In the genomic region with DNA sequence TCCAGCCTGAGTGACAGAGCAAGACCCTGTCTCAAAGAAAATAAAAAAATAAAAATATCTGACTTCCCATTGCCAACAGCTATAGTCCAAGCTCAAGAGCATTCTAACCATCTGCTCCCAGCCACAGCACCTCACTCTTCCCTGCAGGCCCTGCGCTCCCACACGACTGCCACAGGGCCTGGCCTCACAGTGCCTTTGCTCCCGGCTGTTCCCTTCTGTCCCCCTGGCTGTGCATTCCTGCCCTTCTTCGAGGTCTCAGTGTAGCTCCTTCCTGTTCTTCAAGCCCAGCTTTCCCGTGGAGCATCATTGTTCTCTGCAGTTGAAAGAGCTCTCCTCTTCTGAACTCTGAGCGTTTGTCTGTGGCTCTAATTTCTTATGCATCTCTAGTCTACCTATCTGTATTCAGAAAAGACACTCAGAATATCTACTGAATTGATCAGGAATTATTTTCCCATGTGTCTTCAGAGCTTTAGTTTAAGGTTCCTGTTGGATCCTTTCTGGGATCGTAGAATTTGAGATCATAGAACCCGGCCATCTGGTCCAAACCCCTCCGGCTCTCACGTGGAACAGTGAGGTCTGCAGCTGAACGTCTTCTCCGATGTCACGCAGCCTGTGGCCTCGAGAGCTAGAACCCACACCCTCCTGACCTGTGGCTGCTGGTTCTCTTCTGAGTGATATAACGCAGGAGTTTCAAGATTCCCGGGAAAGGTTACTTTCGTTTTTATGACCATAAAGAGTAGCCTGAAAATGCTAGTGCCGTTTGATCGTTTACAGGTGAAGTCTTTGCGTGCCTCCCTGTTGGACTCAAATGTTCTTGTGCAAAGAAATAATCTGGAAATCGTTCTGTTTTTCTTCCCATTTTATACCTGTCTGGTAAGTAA, we compare ENCODE assay signal across 19 cellular contexts. TPM values are rescaled to one million over a fixed set of nuclear protein-coding genes. Genes with fewer than 3 reads are reported as not detected.
DNase-seq lines count a peak whose midpoint lies in the region; ATAC-seq and TF ChIP-seq lines count a peak whose summit lies in the region.
"Had no signal": no experiment of that assay in that cellular context is flagged by ENCODE, and none has a peak within 500 bp of the region (broad histone marks: within the 10 kb centered on the region; RNA-seq: fewer than 3 reads in every experiment).

No MANE protein-coding gene starts in this region.

- ATAC-seq in activated naive CD8-positive, alpha-beta T cell treated with anti-CD3 and anti-CD28 coated beads, Interleukin-2, amount 50 U/mL, for 24 hours: no peak
- no peak for ATAC-seq in HG03520 (IDR thresholded peaks at IDR 0.05; ENCODE audit: unreplicated experiment)
- ATAC-seq: activated T-cell treated with anti-CD3 and anti-CD28 coated beads, Interleukin-2, amount 50 U/mL, for 4 hours; GM12878 had no signal

- no peaks in the 10 kb centered on the region for H3K79me1 ChIP-seq in neuronal stem cell (ENCODE audit: low read depth, low read length)

- no peak overlapping the region for H3K27ac ChIP-seq in neuronal stem cell (replicated peaks; ENCODE audit: low read length)
- no peak overlapping the region for H3K27ac ChIP-seq in left ventricle myocardium inferior (replicated peaks)
- H3K27ac ChIP-seq: BLaER1, Peyer's patch, vagina had no signal

- H3K9me3 ChIP-seq in neuronal stem cell (replicated peaks in 1 of 2; ENCODE audit: control insufficient read depth in 2 of 2, insufficient read depth in 1 of 2, low read depth in 1 of 2, low read length in 2 of 2): peaks cover 0 to 1% of the 10 kb centered on the region in 2 donors
- no peaks in the 10 kb centered on the region for H3K9me3 ChIP-seq in left ventricle myocardium inferior (replicated peaks)
- H3K9me3 ChIP-seq: BLaER1, Peyer's patch, vagina had no signal

- intact Hi-C loops in left ventricle myocardium inferior (cut with micrococcal nuclease): loop anchor here (10.0 kb wide), 1 partner anchor 66 kb away; no protein-coding TSS in a partner anchor

- peaks cover 17% of the 10 kb centered on the region for H3K36me3 Mint-ChIP-seq in activated naive CD8-positive, alpha-beta T cell treated with anti-CD3 and anti-CD28 coated beads, Interleukin-2, amount 50 U/mL, for 24 hours (ENCODE audit: low read depth)

- H3K4ac ChIP-seq in neuronal stem cell (ENCODE audit: low read length): no peak overlapping the region

- no peaks in the 10 kb centered on the region for H3K9me3 Mint-ChIP-seq in activated naive CD8-positive, alpha-beta T cell treated with anti-CD3 and anti-CD28 coated beads, Interleukin-2, amount 50 U/mL, for 24 hours
- H3K9me3 Mint-ChIP-seq: activated T-cell treated with anti-CD3 and anti-CD28 coated beads, Interleukin-2, amount 50 U/mL, for 4 hours; T-helper 1 cell treated with Interleukin-12 subunit alpha and Interleukin-12 subunit beta and Interleukin-4 antibody, amounts not matched to agents 30 μg/mL and 1 μg/mL, for 36 hours had no signal

- peaks cover 24% of the 10 kb centered on the region for H3K4me1 Mint-ChIP-seq in activated naive CD8-positive, alpha-beta T cell treated with anti-CD3 and anti-CD28 coated beads, Interleukin-2, amount 50 U/mL, for 24 hours

- no peak overlapping the region for H3K9ac ChIP-seq in neuronal stem cell (ENCODE audit: low read depth, low read length, poor library complexity)
- H3K9ac ChIP-seq: BLaER1 had no signal

- H3K27me3 Mint-ChIP-seq in activated naive CD8-positive, alpha-beta T cell treated with anti-CD3 and anti-CD28 coated beads, Interleukin-2, amount 50 U/mL, for 24 hours: no peaks in the 10 kb centered on the region

- H2AFZ ChIP-seq in neuronal stem cell (ENCODE audit: low read length): no peak overlapping the region

- H2AK5ac ChIP-seq in neuronal stem cell (ENCODE audit: low read depth, low read length): peak overlapping the region; percentile 57

- H3K4me1 ChIP-seq in neuronal stem cell (ENCODE audit: control insufficient read depth in 2 of 2, insufficient read depth in 1 of 2, low read depth in 1 of 2, low read length in 2 of 2) (peaks cover 0 to 12% of the 10 kb centered on the region in 2 donors), left ventricle myocardium inferior (no peaks in the 10 kb centered on the region)
- H3K4me1 ChIP-seq: BLaER1, Peyer's patch, vagina had no signal

- H3K27ac Mint-ChIP-seq in activated naive CD8-positive, alpha-beta T cell treated with anti-CD3 and anti-CD28 coated beads, Interleukin-2, amount 50 U/mL, for 24 hours: no peak overlapping the region
- H3K27ac Mint-ChIP-seq: T-helper 1 cell treated with Interleukin-12 subunit alpha and Interleukin-12 subunit beta and Interleukin-4 antibody, amounts not matched to agents 30 μg/mL and 1 μg/mL, for 36 hours had no signal

- no peak overlapping the region for H2BK15ac ChIP-seq in neuronal stem cell (ENCODE audit: low read length)

- no peaks in the 10 kb centered on the region for H3K27me3 ChIP-seq in neuronal stem cell (ENCODE audit: control insufficient read depth in 3 of 3, insufficient read depth in 3 of 3, low read depth in 1 of 3, low read length in 3 of 3)
- H3K27me3 ChIP-seq in left ventricle myocardium inferior (ENCODE audit: low read depth): no peaks in the 10 kb centered on the region
- H3K27me3 ChIP-seq: BLaER1, Peyer's patch, vagina had no signal

- no peak overlapping the region for H3K4me3 Mint-ChIP-seq in activated naive CD8-positive, alpha-beta T cell treated with anti-CD3 and anti-CD28 coated beads, Interleukin-2, amount 50 U/mL, for 24 hours
- H3K4me3 Mint-ChIP-seq: activated T-cell treated with anti-CD3 and anti-CD28 coated beads, Interleukin-2, amount 50 U/mL, for 4 hours; T-helper 1 cell treated with Interleukin-12 subunit alpha and Interleukin-12 subunit beta and Interleukin-4 antibody, amounts not matched to agents 30 μg/mL and 1 μg/mL, for 36 hours had no signal

- H3K14ac ChIP-seq in neuronal stem cell (ENCODE audit: low read length): no peak overlapping the region

- H3K4me3 ChIP-seq in neuronal stem cell (ENCODE audit: low read length in 2 of 2) (no peak overlapping the region), left ventricle myocardium inferior (no peak overlapping the region)
- H3K4me3 ChIP-seq: BLaER1, GM12878, Peyer's patch, vagina had no signal

- no peak overlapping the region for H4K8ac ChIP-seq in neuronal stem cell (ENCODE audit: low read depth, low read length)

- TF ChIP-seq CTCF in left ventricle myocardium inferior (IDR thresholded peaks at IDR 0.05; ENCODE audit: borderline replicate concordance): no peak

- H2BK12ac ChIP-seq in neuronal stem cell (ENCODE audit: low read length): no peak overlapping the region

- WGBS in neuronal stem cell (ENCODE audit: extremely low coverage in 2 of 2, insufficient read length in 2 of 2, insufficient replicate concordance in 1 of 2), 2 donors: no CpG with 5 or more reads among the region's 21 CpGs

- DNase-seq in Daoy (ENCODE audit: low read depth) (peak; percentile 37), M059J (ENCODE audit: low read depth) (peak; percentile 74), cerebellum (ENCODE audit: low spot score) (peak; percentile 53), neuronal stem cell (ENCODE audit: low spot score) (no peak), left ventricle myocardium inferior (no peak), DMS79 (lab: John Stamatoyannopoulos, UW) (no peak)
- DNase-seq in activated naive CD8-positive, alpha-beta T cell treated with anti-CD3 and anti-CD28 coated beads, Interleukin-2, amount 50 U/mL, for 24 hours: no peak
- DNase-seq: activated T-cell treated with anti-CD3 and anti-CD28 coated beads, Interleukin-2, amount 50 U/mL, for 4 hours; cerebellar nuclear complex; DMS79 treated with DMSO at 0.1 percent for 48 hours; Kasumi-1; NCI-H1694 treated with DMSO at 0.1 percent for 48 hours; NCI-H526 had no signal

- no peak overlapping the region for H3K4me2 ChIP-seq in neuronal stem cell (ENCODE audit: insufficient read depth, low read length, poor library complexity, severe bottlenecking)
- H3K4me2 ChIP-seq: BLaER1 had no signal

- peak overlapping the region; percentile 7 for H3K18ac ChIP-seq in neuronal stem cell (ENCODE audit: low read length)

- H3K23ac ChIP-seq in neuronal stem cell (ENCODE audit: low read depth, low read length, poor library complexity): no peak overlapping the region

- H2BK120ac ChIP-seq in neuronal stem cell (ENCODE audit: low read depth, low read length): no peak overlapping the region

- H4K91ac ChIP-seq in neuronal stem cell (ENCODE audit: low read depth, low read length, poor library complexity): no peak overlapping the region

- H3K36me3 ChIP-seq in neuronal stem cell (replicated peaks in 1 of 2; ENCODE audit: control insufficient read depth in 2 of 2, insufficient read depth in 2 of 2, low read length in 2 of 2) (peaks cover 2 to 20% of the 10 kb centered on the region in 2 donors), left ventricle myocardium inferior (peaks cover 51% of the 10 kb centered on the region)
- H3K36me3 ChIP-seq: vagina had no signal

- no peak overlapping the region for H2BK5ac ChIP-seq in neuronal stem cell (ENCODE audit: low read length)

RNA-seq across cellular contexts. Expression of gene DOP1B, which starts 54.4 kb away (rescaled TPM):
- total RNA-seq in Daoy (2014; rRNA removed; shearing (Covaris generic)): 1.8 and 3.3 TPM in 2 replicates
- total RNA-seq in M059J (2014; rRNA removed; shearing (Covaris generic)): 46.8 and 54.3 TPM in 2 replicates
- 23.8 TPM for total RNA-seq in cerebellum
- 3.4 TPM for polyA plus RNA-seq in neuronal stem cell (2013, experiment 1 of 2)
- 3.7 TPM for polyA plus RNA-seq in neuronal stem cell (2013, experiment 2 of 2)
- 13.6 TPM for total RNA-seq in left ventricle myocardium inferior

Comparison
In these comparisons a context has a peak if more than half of its experiments do, and no peak if none do; other contexts are left out.
1. DNase-seq: peak in Daoy (single experiment), M059J (single experiment) and cerebellum (single experiment); none in neuronal stem cell (single experiment), activated naive CD8-positive, alpha-beta T cell treated with anti-CD3 and anti-CD28 coated beads, Interleukin-2, amount 50 U/mL, for 24 hours (single experiment), left ventricle myocardium inferior (single experiment) and DMS79 (single experiment).